Comparison of ENCODE assay signal across 8 cellular contexts in the genomic region with DNA sequence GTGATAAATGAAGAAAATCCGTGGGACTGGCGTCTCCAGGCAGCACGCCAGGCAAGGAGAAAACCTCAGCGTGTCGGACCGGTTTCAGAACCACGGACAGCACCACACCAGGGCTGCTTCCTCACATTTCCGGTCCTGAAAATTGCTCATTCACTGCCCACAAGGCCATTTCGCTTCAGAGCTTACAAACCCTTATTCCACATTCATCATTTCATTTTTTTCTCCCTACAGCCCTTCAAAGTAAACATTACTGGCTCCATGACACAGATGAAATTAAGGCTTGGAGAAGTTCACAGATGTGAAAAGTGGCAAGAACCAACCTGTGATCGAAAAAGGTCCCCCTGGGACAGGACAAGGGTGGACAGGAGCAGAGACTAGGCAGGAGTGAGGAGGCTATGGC. TPM values are rescaled to one million over a fixed set of nuclear protein-coding genes. Genes with fewer than 3 reads are reported as not detected.
A peak's percentile ranks its signal among the peaks of the same experiment; 100 is the strongest.
DNase-seq lines count a peak whose midpoint lies in the region; ATAC-seq and TF ChIP-seq lines count a peak whose summit lies in the region.
"Had no signal": no experiment of that assay in that cellular context is flagged by ENCODE, and none has a peak within 500 bp of the region (broad histone marks: within the 10 kb centered on the region; RNA-seq: fewer than 3 reads in every experiment).

No MANE protein-coding gene starts in this region.

- no peak overlapping the region for H2AFZ ChIP-seq in HCT116 (ENCODE audit: low read depth, low read length, poor library complexity, severe bottlenecking)

- peak overlapping the region; percentile 35 to 57 (median 41) for H3K4me3 Mint-ChIP-seq in brain

- no peaks in the 10 kb centered on the region for H3K9me2 ChIP-seq in HCT116 (ENCODE audit: insufficient read depth)

- peaks cover 19% of the 10 kb centered on the region; the same call in 1 of the 2 replicates for H3K79me2 ChIP-seq in HCT116 (ENCODE audit: insufficient read depth, low read length)

- no peaks in the 10 kb centered on the region for H3K36me3 Mint-ChIP-seq in brain

- H3K27ac ChIP-seq in HCT116 (ENCODE audit: low read depth, low read length), result no peak overlapping the region
- no peak overlapping the region for H3K27ac ChIP-seq in RWPE1

- POLR2A ChIA-PET in HCT116 (lab: Charles Lee) (no interaction called here), RWPE1 (lab: Yijun Ruan, JAX; ENCODE audit: low non-redundant PET) (no interaction called here)

- no peak overlapping the region for H3K9ac ChIP-seq in HCT116 (ENCODE audit: low read length)

- no peak for TF ChIP-seq POLR2A in HCT116 (IDR thresholded peaks at IDR 0.05; ENCODE audit: borderline replicate concordance, extremely low read depth, insufficient read depth, insufficient read length)

- H3K36me3 ChIP-seq in HCT116 (ENCODE audit: control insufficient read depth in 1 of 2, insufficient read depth in 2 of 2, low read length in 2 of 2), result no peaks in the 10 kb centered on the region

- peaks cover 17% of the 10 kb centered on the region for H3K27me3 Mint-ChIP-seq in brain

- no peak for TF ChIP-seq RAD21 in HCT116 (IDR thresholded peaks at IDR 0.05; ENCODE audit: low read depth)

- H3K4me2 ChIP-seq in HCT116 (ENCODE audit: low read length), result no peak overlapping the region

- peaks cover 25 to 46% of the 10 kb centered on the region in 2 experiments for H3K4me1 ChIP-seq in HCT116 (ENCODE audit: control insufficient read depth in 1 of 2, insufficient read depth in 2 of 2, low read length in 2 of 2)

- H3K4me3 ChIP-seq in HCT116 (replicated peaks in 1 of 2; ENCODE audit: low read depth in 1 of 2, low read length in 2 of 2), result no peak overlapping the region

- H3K9me3 Mint-ChIP-seq in brain, result peaks cover 0 to 5% (median 0%) of the 10 kb centered on the region in 5 experiments
- H3K9me3 Mint-ChIP-seq: T-helper 1 cell treated with Interleukin-12 subunit alpha and Interleukin-12 subunit beta and Interleukin-4 antibody, amounts not matched to agents 30 μg/mL and 1 μg/mL, for 36 hours had no signal

- H4K20me1 ChIP-seq in HCT116 (ENCODE audit: insufficient read depth), result no peaks in the 10 kb centered on the region

- no peak for ATAC-seq in HCT116
- no peak for ATAC-seq in stimulated activated naive CD8-positive, alpha-beta T cell treated with anti-CD3 and anti-CD28 coated beads, Interleukin-15, Interleukin-2, amounts not matched to agents 100 U/mL and 50 U/mL, for 24 hours
- no peak for ATAC-seq in HG02763 (IDR thresholded peaks at IDR 0.05; ENCODE audit: unreplicated experiment)
- no peak for ATAC-seq in HG03108 (IDR thresholded peaks at IDR 0.05; ENCODE audit: unreplicated experiment)

- CTCF ChIA-PET in HCT116 (lab: Charles Lee), result no interaction called here
- CTCF ChIA-PET in RWPE1 (lab: Yijun Ruan, JAX), result no interaction called here

- TF ChIP-seq CTCF in HCT116 (IDR thresholded peaks at IDR 0.05 in 2 of 3, conservative IDR thresholded peaks at IDR 0.05 in 1 of 3; ENCODE audit: borderline replicate concordance in 1 of 3, insufficient read depth in 1 of 3, low read depth in 2 of 3, low read length in 2 of 3) (no peak), RWPE1 (conservative IDR thresholded peaks at IDR 0.05; ENCODE audit: low read depth) (no peak), brain (conservative IDR thresholded peaks at IDR 0.05) (no peak)

- RAD21 ChIA-PET in HCT116 (lab: Charles Lee; ENCODE audit: low non-redundant PET in 1 of 2, low total read pairs in 2 of 2, uncharacterized antibody in 2 of 2, unreplicated experiment in 2 of 2), result no interaction called here

- no peaks in the 10 kb centered on the region for H3K9me3 ChIP-seq in HCT116 (ENCODE audit: control insufficient read depth in 1 of 2, insufficient read depth in 1 of 2, low read depth in 1 of 2, low read length in 2 of 2)

- H3K27me3 ChIP-seq in HCT116 (ENCODE audit: insufficient read depth, low read length), result no peaks in the 10 kb centered on the region

- peaks cover 82% of the 10 kb centered on the region for H3K4me1 Mint-ChIP-seq in brain

- peak; percentile 21 for DNase-seq in HCT116 (ENCODE audit: low read depth, low spot score)
- DNase-seq in RWPE1 (ENCODE audit: low spot score), result peak; percentile 78
- DNase-seq in kidney glomerular epithelial cell (lab: John Stamatoyannopoulos, UW), result peak; percentile 75
- peak; percentile 72 for DNase-seq in stimulated activated naive CD8-positive, alpha-beta T cell treated with anti-CD3 and anti-CD28 coated beads, Interleukin-15, Interleukin-2, amounts not matched to agents 100 U/mL and 50 U/mL, for 24 hours

- no TSS peak for BruUV-seq in HCT116 (replicated peaks; lab: Mats Ljungman, UMichigan)

- intact Hi-C loops in HCT116 (cut with micrococcal nuclease), result no loop called here

- H3K27ac Mint-ChIP-seq in brain, result peak overlapping the region; percentile 43 to 70 (median 58)

TF ChIP-seq in HCT116, 20 proteins besides CTCF, POLR2A, EP300 and RAD21:
- TF ChIP-seq, protein P1, sequence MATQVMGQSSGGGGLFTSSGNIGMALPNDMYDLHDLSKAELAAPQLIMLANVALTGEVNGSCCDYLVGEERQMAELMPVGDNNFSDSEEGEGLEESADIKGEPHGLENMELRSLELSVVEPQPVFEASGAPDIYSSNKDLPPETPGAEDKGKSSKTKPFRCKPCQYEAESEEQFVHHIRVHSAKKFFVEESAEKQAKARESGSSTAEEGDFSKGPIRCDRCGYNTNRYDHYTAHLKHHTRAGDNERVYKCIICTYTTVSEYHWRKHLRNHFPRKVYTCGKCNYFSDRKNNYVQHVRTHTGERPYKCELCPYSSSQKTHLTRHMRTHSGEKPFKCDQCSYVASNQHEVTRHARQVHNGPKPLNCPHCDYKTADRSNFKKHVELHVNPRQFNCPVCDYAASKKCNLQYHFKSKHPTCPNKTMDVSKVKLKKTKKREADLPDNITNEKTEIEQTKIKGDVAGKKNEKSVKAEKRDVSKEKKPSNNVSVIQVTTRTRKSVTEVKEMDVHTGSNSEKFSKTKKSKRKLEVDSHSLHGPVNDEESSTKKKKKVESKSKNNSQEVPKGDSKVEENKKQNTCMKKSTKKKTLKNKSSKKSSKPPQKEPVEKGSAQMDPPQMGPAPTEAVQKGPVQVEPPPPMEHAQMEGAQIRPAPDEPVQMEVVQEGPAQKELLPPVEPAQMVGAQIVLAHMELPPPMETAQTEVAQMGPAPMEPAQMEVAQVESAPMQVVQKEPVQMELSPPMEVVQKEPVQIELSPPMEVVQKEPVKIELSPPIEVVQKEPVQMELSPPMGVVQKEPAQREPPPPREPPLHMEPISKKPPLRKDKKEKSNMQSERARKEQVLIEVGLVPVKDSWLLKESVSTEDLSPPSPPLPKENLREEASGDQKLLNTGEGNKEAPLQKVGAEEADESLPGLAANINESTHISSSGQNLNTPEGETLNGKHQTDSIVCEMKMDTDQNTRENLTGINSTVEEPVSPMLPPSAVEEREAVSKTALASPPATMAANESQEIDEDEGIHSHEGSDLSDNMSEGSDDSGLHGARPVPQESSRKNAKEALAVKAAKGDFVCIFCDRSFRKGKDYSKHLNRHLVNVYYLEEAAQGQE (IDR thresholded peaks at IDR 0.05; ENCODE audit: low read depth), result peak; percentile 90
- TF ChIP-seq YY1 (IDR thresholded peaks at IDR 0.05; ENCODE audit: extremely low read depth, insufficient replicate concordance, low read depth, low read length) (no peak), SIN3A (IDR thresholded peaks at IDR 0.05; ENCODE audit: low read depth) (0 out of 2 replicates have a peak, but pooled peaks have one; percentile 36)

RNA-seq across cellular contexts. Expression of a gene that starts 1.5 kb away (rescaled TPM):
- total RNA-seq in HCT116 (2021; ENCODE audit: unreplicated experiment), result 14.2 TPM
- 6.1 and 7.6 TPM in 2 replicates for polyA plus RNA-seq in HCT116 (2012)
- polyA plus RNA-seq in brain (ENCODE audit: insufficient read depth, low read depth, low replicate concordance), result 86.4 TPM

RNA-seq across cellular contexts. Expression of a gene that starts 18.9 kb away (rescaled TPM):
- total RNA-seq in HCT116 (2021; ENCODE audit: unreplicated experiment), result not detected
- not detected in 2 replicates for polyA plus RNA-seq in HCT116 (2012)
- 258 TPM for polyA plus RNA-seq in brain (ENCODE audit: insufficient read depth, low read depth, low replicate concordance)

RNA-seq across cellular contexts. Expression of a gene that starts 19.0 kb away (rescaled TPM):
- 0.07 TPM for total RNA-seq in HCT116 (2021; ENCODE audit: unreplicated experiment)
- 0.17 and 0.22 TPM in 2 replicates for polyA plus RNA-seq in HCT116 (2012)
- 0.81 TPM for polyA plus RNA-seq in brain (ENCODE audit: insufficient read depth, low read depth, low replicate concordance)

RNA-seq across cellular contexts. Expression of a gene that starts 35.8 kb away (rescaled TPM):
- 50.1 TPM for total RNA-seq in HCT116 (2021; ENCODE audit: unreplicated experiment)
- polyA plus RNA-seq in HCT116 (2012), result 35.1 and 36.3 TPM in 2 replicates
- polyA plus RNA-seq in brain (ENCODE audit: insufficient read depth, low read depth, low replicate concordance), result 24.8 TPM

Comparison
In these comparisons a context has a peak if more than half of its experiments do, and no peak if none do; other contexts are left out.
1. DNase-seq: peak in every context shown above with its lines; median percentile 78 in RWPE1; 75 in kidney glomerular epithelial cell; 72 in stimulated activated naive CD8-positive, alpha-beta T cell treated with anti-CD3 and anti-CD28 coated beads, Interleukin-15, Interleukin-2, amounts not matched to agents 100 U/mL and 50 U/mL, for 24 hours; 21 in HCT116.